ENCODE assay signal across 22 cellular contexts in genomic region chr17:76677406-76677805, GRCh38. TPM values are rescaled to one million over a fixed set of nuclear protein-coding genes. Genes with fewer than 3 reads are reported as not detected.
DNase-seq lines count a peak whose midpoint lies in the region; ATAC-seq and TF ChIP-seq lines count a peak whose summit lies in the region.
"Had no signal": no experiment of that assay in that cellular context is flagged by ENCODE, and none has a peak within 500 bp of the region (broad histone marks: within the 10 kb centered on the region; RNA-seq: fewer than 3 reads in every experiment).

No MANE protein-coding gene starts in this region.

- in situ Hi-C loops in brain microvascular endothelial cell (cut with HindIII; ENCODE audit: low pct_ligation_motif_present, low sequenced_read_pairs) = no loop called here

- TF ChIP-seq CTCF in left ventricle myocardium inferior (IDR thresholded peaks at IDR 0.05; ENCODE audit: borderline replicate concordance) = no peak
- TF ChIP-seq CTCF in VCaP (conservative IDR thresholded peaks at IDR 0.05) = no peak
- no peak for TF ChIP-seq CTCF in brain microvascular endothelial cell (IDR thresholded peaks at IDR 0.05; ENCODE audit: low read depth, low read length, missing control alignments)

- H3K36me3 ChIP-seq in left ventricle myocardium inferior (peaks cover 35% of the 10 kb centered on the region), thymus (ENCODE audit: control insufficient read depth, insufficient read depth) (no peaks in the 10 kb centered on the region), brain microvascular endothelial cell (replicated peaks) (peaks cover 27% of the 10 kb centered on the region)

- H3K27ac ChIP-seq in left ventricle myocardium inferior (replicated peaks) (peak overlapping the region; percentile 4), VCaP (peak overlapping the region; percentile 55), thymus (ENCODE audit: low read depth) (peak overlapping the region; percentile 37), brain microvascular endothelial cell (no peak overlapping the region)
- H3K27ac ChIP-seq: 22Rv1, A549 had no signal

- 91% methylated on average over 16 of the region's 16 CpGs for WGBS in thymus

- H3K9me3 ChIP-seq in left ventricle myocardium inferior (replicated peaks) = no peaks in the 10 kb centered on the region
- no peaks in the 10 kb centered on the region for H3K9me3 ChIP-seq in thymus (ENCODE audit: control insufficient read depth)
- H3K9me3 ChIP-seq: A549 had no signal

- H3K4me1 ChIP-seq in left ventricle myocardium inferior (peaks cover 24% of the 10 kb centered on the region), thymus (ENCODE audit: control insufficient read depth, insufficient read depth, low read length) (peaks cover 41% of the 10 kb centered on the region)

- H3K27me3 ChIP-seq in left ventricle myocardium inferior (ENCODE audit: low read depth) (no peaks in the 10 kb centered on the region), thymus (ENCODE audit: control insufficient read depth, insufficient read depth) (no peaks in the 10 kb centered on the region), brain microvascular endothelial cell (replicated peaks) (no peaks in the 10 kb centered on the region)

- no peak overlapping the region for H3K4me3 ChIP-seq in left ventricle myocardium inferior
- H3K4me3 ChIP-seq in thymus (ENCODE audit: low read length) = no peak overlapping the region
- no peak overlapping the region for H3K4me3 ChIP-seq in brain microvascular endothelial cell (ENCODE audit: low read depth, low read length)
- H3K4me3 ChIP-seq: A549, GM12878 had no signal

- no peak for ATAC-seq in Right ventricle myocardium inferior
- ATAC-seq: A549, GM12878, HCT116, HepG2 had no signal

- DNase-seq in left ventricle myocardium inferior (no peak), Right ventricle myocardium inferior (ENCODE audit: missing footprints) (no peak), NCI-H2107 (lab: John Stamatoyannopoulos, UW) (no peak), brain microvascular endothelial cell (no peak), HuH-7.5 (ENCODE audit: low spot score) (no peak)
- DNase-seq: AML-193; Calu3; CD8-positive, alpha-beta T cell; DMS79 treated with DMSO at 0.1 percent for 48 hours; EL; GOT3; H7; HFFc6 had no signal

- intact Hi-C loops in left ventricle myocardium inferior (cut with micrococcal nuclease) = loop anchor here (10.0 kb wide), 2 partner anchors 47 to 153 kb away; partner anchors contain the start of genes JMJD6 and METTL23
- intact Hi-C loops in Right ventricle myocardium inferior (cut with DNase I) = no loop called here

RNA-seq across cellular contexts. Expression of gene MXRA7, which starts 33.4 kb away (rescaled TPM):
- total RNA-seq in left ventricle myocardium inferior (411 TPM), Right ventricle myocardium inferior (375 TPM)
- polyA plus RNA-seq in thymus = 47.1 TPM

RNA-seq across cellular contexts. Expression of gene ST6GALNAC1, which starts 33.8 kb away (rescaled TPM):
- total RNA-seq in left ventricle myocardium inferior (3.1 TPM), Right ventricle myocardium inferior (6.1 TPM)
- polyA plus RNA-seq in thymus = 1.6 TPM
- total RNA-seq: CD8-positive, alpha-beta T cell; G401; H7; HepG2; HFFc6 had no signal
- polyA plus RNA-seq: BJ, GM12878, HepG2 had no signal

RNA-seq across cellular contexts. Expression of gene JMJD6, which starts 49.0 kb away (rescaled TPM):
- total RNA-seq in left ventricle myocardium inferior = 65.2 TPM
- total RNA-seq in Right ventricle myocardium inferior = 62.8 TPM
- 31.9 TPM for polyA plus RNA-seq in thymus

RNA-seq across cellular contexts. Expression of gene METTL23, which starts 49.2 kb away (rescaled TPM):
- total RNA-seq in left ventricle myocardium inferior (21.0 TPM), Right ventricle myocardium inferior (17.3 TPM)
- polyA plus RNA-seq in thymus = 70.1 TPM

RNA-seq across cellular contexts. Expression of gene SRSF2, which starts 59.7 kb away (rescaled TPM):
- total RNA-seq in left ventricle myocardium inferior (78.5 TPM), Right ventricle myocardium inferior (74.0 TPM)
- 225 TPM for polyA plus RNA-seq in thymus
